Comparison of ENCODE assay signal across 1 cellular context in the genomic region with DNA sequence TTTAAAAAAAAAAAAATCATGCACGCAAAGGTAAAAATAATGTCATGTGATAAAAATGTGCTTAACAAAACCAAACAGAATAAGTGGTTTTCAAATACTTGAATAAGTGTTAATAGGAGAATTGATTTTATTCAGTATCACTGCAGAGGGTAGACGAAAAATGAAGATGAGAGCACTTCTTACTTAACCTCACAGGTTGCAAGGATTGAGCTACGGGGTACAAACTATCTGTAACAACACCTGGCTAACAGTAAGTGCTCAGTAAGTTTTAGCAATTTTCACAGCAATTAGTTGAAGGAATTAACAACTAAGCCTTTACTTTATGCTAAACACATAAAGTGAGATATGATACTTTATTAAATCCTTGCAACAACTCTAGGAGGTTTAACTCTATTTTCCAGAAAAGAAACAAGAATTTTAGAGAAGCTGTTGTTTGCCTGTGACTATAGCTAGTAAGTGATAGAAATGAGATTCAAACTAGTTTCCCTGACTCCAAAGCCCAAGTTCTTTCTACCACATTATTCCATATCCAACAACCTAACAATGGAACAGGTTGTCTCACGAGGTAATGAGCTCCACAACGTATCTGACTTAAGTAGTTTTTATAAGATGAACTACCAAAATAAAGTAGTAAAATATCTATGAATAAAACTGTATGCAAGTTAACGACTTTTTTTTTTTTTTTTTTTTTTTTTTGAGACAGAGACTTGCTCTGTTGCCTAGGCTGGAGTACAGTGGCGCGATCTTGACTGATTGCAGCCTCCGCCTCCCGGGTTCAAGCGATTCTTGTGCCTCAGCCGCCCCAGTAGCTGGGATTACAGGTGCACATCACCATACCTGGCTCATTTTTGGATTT.
TF ChIP-seq lines count a peak whose summit lies in the region.

No MANE protein-coding gene starts in this region.

TF ChIP-seq in HepG2, 621 proteins besides CTCF, POLR2A, EP300 and RAD21:
- TF ChIP-seq ZNF607 (CRISPR knock-in tag; IDR thresholded peaks at IDR 0.05; ENCODE audit: borderline replicate concordance) (no peak), ZNF382 (CRISPR knock-in tag; IDR thresholded peaks at IDR 0.05; ENCODE audit: borderline replicate concordance) (no peak)
